Comparison of ENCODE assay signal across 20 cellular contexts in the genomic region with DNA sequence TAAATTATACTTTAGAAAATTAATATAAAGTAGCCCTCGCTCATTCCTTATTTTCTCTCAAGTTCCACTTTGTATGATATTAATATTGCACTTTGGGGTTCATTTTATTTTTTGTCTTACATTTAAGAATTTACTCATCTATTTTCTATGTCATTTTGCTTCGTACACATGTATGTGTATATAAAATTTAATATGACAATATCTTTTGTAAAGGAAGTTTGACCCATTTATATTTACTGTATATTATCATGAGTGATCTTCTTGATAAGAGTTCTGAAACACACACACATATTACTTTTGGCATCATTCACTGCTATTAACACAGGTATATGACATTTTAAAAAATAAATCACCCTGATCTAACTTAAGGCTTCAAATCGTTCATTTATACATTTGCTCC.
DNase-seq lines count a peak whose midpoint lies in the region; ATAC-seq, FAIRE-seq and TF ChIP-seq lines count a peak whose summit lies in the region.
"Had no signal": no experiment of that assay in that cellular context is flagged by ENCODE, and none has a peak within 500 bp of the region (broad histone marks: within the 10 kb centered on the region; RNA-seq: fewer than 3 reads in every experiment).

No MANE protein-coding gene starts in this region.

- TF ChIP-seq POLR2A in K562 (conservative IDR thresholded peaks at IDR 0.05): no peak

- H3K27ac ChIP-seq in BLaER1 (peak overlapping the region; percentile 95), K562 (ENCODE audit: extremely low read depth, low read depth, low read length) (no peak overlapping the region), kidney (ENCODE audit: low read depth in 2 of 2, low read length in 2 of 2) (no peak overlapping the region)
- H3K27ac ChIP-seq: 22Rv1 had no signal

- DNase-seq in K562 (ENCODE audit: extremely low read depth in 1 of 4, low spot score in 3 of 4) (no peak), kidney (no peak), KBM-7 (no peak), COLO829 (ENCODE audit: low spot score) (no peak)
- DNase-seq: ACHN; BE2C; C1 segment of cervical spinal cord; Caco-2; Calu3; CD4-positive, alpha-beta memory T cell; CD4-positive, CD25-positive, alpha-beta regulatory T cell; CD8-positive, alpha-beta memory T cell; DMS79 treated with DMSO at 0.1 percent for 48 hours; GF-D8 had no signal

- intact Hi-C loops in K562 (cut with micrococcal nuclease): loop anchor here (5.0 kb wide), 1 partner anchor 84 kb away; a partner anchor contains a TSS
- intact Hi-C loops in kidney (cut with DNase I): no loop called here

- no peaks in the 10 kb centered on the region for H3K79me2 ChIP-seq in K562 (ENCODE audit: control insufficient read depth, insufficient read depth, low read length)

- peaks cover 80% of the 10 kb centered on the region for H3K4me1 ChIP-seq in BLaER1
- H3K4me1 ChIP-seq in K562 (replicated peaks in 1 of 2; ENCODE audit: control insufficient read depth in 2 of 2, insufficient read depth in 2 of 2, low read length in 2 of 2): peaks cover 7 to 31% of the 10 kb centered on the region in 2 experiments
- no peaks in the 10 kb centered on the region for H3K4me1 ChIP-seq in kidney (ENCODE audit: control insufficient read depth in 1 of 2, insufficient read depth in 1 of 2, low read depth in 1 of 2, low read length in 2 of 2)
- H3K4me1 ChIP-seq: Caco-2 had no signal

- no peak overlapping the region for H3K4me2 ChIP-seq in BLaER1
- no peak overlapping the region for H3K4me2 ChIP-seq in K562 (ENCODE audit: insufficient read depth, low read length)
- H3K4me2 ChIP-seq: A549 had no signal

- no peaks in the 10 kb centered on the region for H3K9me1 ChIP-seq in K562 (ENCODE audit: control insufficient read depth, insufficient read depth, low read length)

- TF ChIP-seq CTCF in K562 (IDR thresholded peaks at IDR 0.05 in 2 of 3, conservative IDR thresholded peaks at IDR 0.05 in 1 of 3; ENCODE audit: insufficient read depth in 2 of 3, low read depth in 1 of 3, low read length in 3 of 3) (no peak), kidney (IDR thresholded peaks at IDR 0.05; ENCODE audit: borderline replicate concordance, extremely low read depth, insufficient read depth) (no peak)

- no peak for TF ChIP-seq EP300 in K562 (IDR thresholded peaks at IDR 0.05; ENCODE audit: low read length)

- H3K27me3 ChIP-seq in BLaER1 (no peaks in the 10 kb centered on the region), K562 (ENCODE audit: control insufficient read depth in 2 of 2, insufficient read depth in 2 of 2, low read length in 2 of 2) (no peaks in the 10 kb centered on the region)
- H3K27me3 ChIP-seq: BE2C had no signal

- no peak for FAIRE-seq in K562 (lab: Jason Lieb, UNC)
- FAIRE-seq in kidney (lab: Jason Lieb, UNC): peak; percentile 6
- FAIRE-seq: A549, D721Med, G401.6, GM12891 had no signal

- ATAC-seq in K562: no peak
- ATAC-seq: A549 had no signal

- H3K9me3 ChIP-seq in BLaER1 (peaks cover 18% of the 10 kb centered on the region), K562 (replicated peaks; ENCODE audit: control insufficient read depth, insufficient read depth, low read depth, low read length) (0 out of 2 replicates have a peak, but pooled peaks cover 3% of the 10 kb centered on the region), kidney (ENCODE audit: control insufficient read depth in 1 of 2, low read length in 2 of 2) (no peaks in the 10 kb centered on the region)
- H3K9me3 ChIP-seq: A549, BE2C, Caco-2 had no signal

- 71% methylated on average over 3 of the region's 3 CpGs for WGBS in K562 (ENCODE audit: insufficient coverage, low coverage, missing lambda C conversion rate)

- TF ChIP-seq RAD21 in K562 (CRISPR knock-in tag; conservative IDR thresholded peaks at IDR 0.05 in 1 of 2, IDR thresholded peaks at IDR 0.05 in 1 of 2): no peak

- H3K36me3 ChIP-seq in BLaER1 (peaks cover 8% of the 10 kb centered on the region; the same call in 1 of the 2 replicates), K562 (ENCODE audit: control insufficient read depth, insufficient read depth, low read length) (no peaks in the 10 kb centered on the region), kidney (ENCODE audit: control insufficient read depth in 1 of 2, insufficient read depth in 2 of 2, low read length in 2 of 2) (no peaks in the 10 kb centered on the region)
- H3K36me3 ChIP-seq: BE2C had no signal

- H2AFZ ChIP-seq in K562 (ENCODE audit: low read depth, low read length): no peak overlapping the region

- H3K9ac ChIP-seq in BLaER1: no peak overlapping the region
- no peak overlapping the region for H3K9ac ChIP-seq in K562 (ENCODE audit: insufficient read depth in 1 of 2, low read depth in 2 of 2, low read length in 2 of 2)
- H3K9ac ChIP-seq in kidney (ENCODE audit: low read length in 2 of 2): no peak overlapping the region

- BruUV-seq in K562 (replicated peaks; lab: Mats Ljungman, UMichigan): no TSS peak

- CTCF ChIA-PET in K562 (lab: Yijun Ruan, JAX; ENCODE audit: low intra/inter-chr PET ratio): no interaction called here

- no peaks in the 10 kb centered on the region for H4K20me1 ChIP-seq in BLaER1
- no peaks in the 10 kb centered on the region for H4K20me1 ChIP-seq in K562 (replicated peaks; ENCODE audit: control insufficient read depth, insufficient read depth, low read length)

- POLR2A ChIA-PET in K562 (lab: Yijun Ruan, JAX): no interaction called here

- H3K4me3 ChIP-seq in BLaER1: no peak overlapping the region
- no peak overlapping the region for H3K4me3 ChIP-seq in K562
- no peak overlapping the region for H3K4me3 ChIP-seq in kidney (ENCODE audit: low read length in 2 of 2)
- H3K4me3 ChIP-seq: A549 had no signal

- in situ Hi-C loops in K562 (cut with MboI) (no loop called here), KBM-7 (cut with MboI; ENCODE audit: low pct_unique_long_range_greater_than_20kb, low sequenced_read_pairs) (no loop called here)

TF ChIP-seq in K562, 482 proteins besides CTCF, POLR2A, EP300 and RAD21:
- TF ChIP-seq RBM25 (IDR thresholded peaks at IDR 0.05; ENCODE audit: low read depth, low read length, severe bottlenecking): peak; percentile 22
- no peak for TF ChIP-seq RBM14 (IDR thresholded peaks at IDR 0.05; ENCODE audit: borderline replicate concordance, insufficient read depth, low read depth, low read length)
- TF ChIP-seq ZBTB7A (IDR thresholded peaks at IDR 0.05; ENCODE audit: borderline replicate concordance, control insufficient read depth, low read depth, low read length): no peak
- TF ChIP-seq FOXK2 (conservative IDR thresholded peaks at IDR 0.05 in 1 of 2, IDR thresholded peaks at IDR 0.05 in 1 of 2; ENCODE audit: low read depth in 2 of 2): no peak
- peak; percentile 97 for TF ChIP-seq ZNF507 (tag; conservative IDR thresholded peaks at IDR 0.05)
- TF ChIP-seq ZNF354B (CRISPR knock-in tag; IDR thresholded peaks at IDR 0.05): 0 out of 2 replicates have a peak, but pooled peaks have one; percentile 39
